In genomic region chr9:14882118-14882517, GRCh38 we compare ENCODE assay signal across 17 cellular contexts. TPM values are rescaled to one million over a fixed set of nuclear protein-coding genes. Genes with fewer than 3 reads are reported as not detected.
"Had no signal": no experiment of that assay in that cellular context is flagged by ENCODE, and none has a peak within 500 bp of the region (broad histone marks: within the 10 kb centered on the region; RNA-seq: fewer than 3 reads in every experiment).

No MANE protein-coding gene starts in this region.

- H3K4me3 ChIP-seq: colonic mucosa, esophagus squamous epithelium, gastroesophageal sphincter, right atrium auricular region, sigmoid colon, skin epidermis, stomach had no signal

- H3K4me1 ChIP-seq: colonic mucosa, esophagus squamous epithelium, gastroesophageal sphincter, right atrium auricular region, stomach had no signal

- H3K27ac ChIP-seq: colonic mucosa, esophagus squamous epithelium, gastroesophageal sphincter, neutrophil, stomach had no signal

- H3K9me3 ChIP-seq: colonic mucosa, esophagus squamous epithelium, gastroesophageal sphincter, neutrophil, right atrium auricular region, sigmoid colon, stomach had no signal

- ATAC-seq: gastroesophageal sphincter; naive thymus-derived CD4-positive, alpha-beta T cell had no signal

- H3K27me3 ChIP-seq: colonic mucosa, esophagus squamous epithelium, gastroesophageal sphincter, neutrophil, right atrium auricular region, sigmoid colon, stomach had no signal

- DNase-seq: colonic mucosa; dermis blood vessel endothelial cell; esophagus squamous epithelium; foreskin fibroblast; glutamatergic neuron; mammary epithelial cell; naive thymus-derived CD4-positive, alpha-beta T cell; sigmoid colon; stimulated activated CD4-positive, alpha-beta T cell treated with anti-CD3 and anti-CD28 coated beads, Interleukin-12 subunit alpha, Interleukin-12 subunit beta, amount 100 ng/mL, for 4 hours; stimulated activated naive CD4-positive, alpha-beta T cell; stomach; substantia nigra had no signal

- H3K36me3 ChIP-seq: colonic mucosa, esophagus squamous epithelium, gastroesophageal sphincter, neutrophil, right atrium auricular region, sigmoid colon, stomach had no signal

- FAIRE-seq: urothelium cell line had no signal

RNA-seq across cellular contexts. Expression of gene FREM1, which starts 28.1 kb away (rescaled TPM):
- total RNA-seq: dermis blood vessel endothelial cell, mammary epithelial cell had no signal
- polyA plus RNA-seq: mammary epithelial cell; naive thymus-derived CD4-positive, alpha-beta T cell had no signal
